In the genomic region with DNA sequence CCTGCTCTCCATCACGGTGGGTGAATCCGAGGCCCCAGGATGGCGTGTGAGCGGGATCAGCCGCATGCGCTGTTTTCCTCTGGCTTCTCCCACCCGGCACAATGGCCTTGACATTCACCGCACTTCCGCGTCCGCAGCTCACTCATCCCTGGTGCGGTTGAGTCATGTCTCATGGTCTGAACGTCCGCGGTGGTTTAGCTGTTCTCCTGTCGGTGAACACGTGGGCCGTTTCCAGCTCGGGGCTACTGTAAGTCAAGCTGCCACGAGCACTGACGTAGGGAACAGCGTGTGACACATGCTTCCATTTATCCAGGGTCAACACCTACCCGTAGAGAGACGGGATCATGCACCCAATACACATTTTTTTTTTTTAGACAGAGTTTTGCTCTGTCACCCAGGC, we compare ENCODE assay signal across 27 cellular contexts. TPM values are rescaled to one million over a fixed set of nuclear protein-coding genes. Genes with fewer than 3 reads are reported as not detected.
DNase-seq lines count a peak whose midpoint lies in the region; ATAC-seq and TF ChIP-seq lines count a peak whose summit lies in the region.
"Had no signal": no experiment of that assay in that cellular context is flagged by ENCODE, and none has a peak within 500 bp of the region (broad histone marks: within the 10 kb centered on the region; RNA-seq: fewer than 3 reads in every experiment).

No MANE protein-coding gene starts in this region.

- POLR2A ChIA-PET in WTC11 (lab: Charles Lee), result no interaction called here

- H3K27me3 Mint-ChIP-seq in WTC11 (ENCODE audit: low read depth), result no peaks in the 10 kb centered on the region; the same call in 1 of the 2 replicates

- H3K27ac Mint-ChIP-seq in WTC11, result peak overlapping the region; percentile 70
- H3K27ac Mint-ChIP-seq: activated naive CD4-positive, alpha-beta T cell treated with anti-CD3 and anti-CD28 coated beads for 36 hours; activated T-cell treated with anti-CD3 and anti-CD28 coated beads, Interleukin-2, amount 50 U/mL, for 72 hours; HFFc6 had no signal

- ATAC-seq in WTC11 (no peak), HG03571 (IDR thresholded peaks at IDR 0.05; ENCODE audit: unreplicated experiment) (no peak)
- ATAC-seq: activated T-cell treated with anti-CD3 and anti-CD28 coated beads, Interleukin-2, amount 50 U/mL, for 72 hours; foreskin keratinocyte; psoas muscle had no signal

- DNase-seq in COLO668 (lab: John Stamatoyannopoulos, UW; ENCODE audit: unreplicated experiment) (peak; percentile 10), HFF-Myc (ENCODE audit: extremely low read depth, low read depth) (peak; percentile 15), WTC11 (ENCODE audit: low spot score) (no peak), kidney tubule cell (ENCODE audit: low spot score) (peak; percentile 92), Ammon's horn (ENCODE audit: low spot score) (no peak), NCI-H1417 treated with DMSO at 0.1 percent for 48 hours (lab: John Stamatoyannopoulos, UW) (no peak), SKM-1 (lab: John Stamatoyannopoulos, UW; ENCODE audit: unreplicated experiment) (no peak)
- DNase-seq: ACHN; activated CD4-positive, alpha-beta T cell treated with anti-CD3 and anti-CD28 coated beads for 1 hour; activated CD8-positive, alpha-beta memory T cell treated with anti-CD3 and anti-CD28 coated beads for 24 hours; activated naive CD4-positive, alpha-beta T cell treated with anti-CD3 and anti-CD28 coated beads for 36 hours; activated T-cell treated with anti-CD3 and anti-CD28 coated beads, Interleukin-2, amount 50 U/mL, for 72 hours; C1 segment of cervical spinal cord; central memory CD4-positive, alpha-beta T cell; foreskin keratinocyte; HFFc6; Kasumi-1; NCI-H1092 treated with DMSO at 0.1 percent for 48 hours; NCI-H524 treated with DMSO at 0.1 percent for 48 hours; substantia nigra; SW 1271 had no signal

- CTCF ChIA-PET in WTC11 (lab: Charles Lee), result no interaction called here

- H3K4me1 Mint-ChIP-seq in WTC11, result no peaks in the 10 kb centered on the region

- H3K9me3 Mint-ChIP-seq in WTC11, result no peaks in the 10 kb centered on the region
- H3K9me3 Mint-ChIP-seq: activated naive CD4-positive, alpha-beta T cell treated with anti-CD3 and anti-CD28 coated beads for 36 hours; activated T-cell treated with anti-CD3 and anti-CD28 coated beads, Interleukin-2, amount 50 U/mL, for 72 hours; HFFc6 had no signal

- no peak overlapping the region for H3K4me3 ChIP-seq in HFF-Myc (replicated peaks; ENCODE audit: low read depth, low read length)
- H3K4me3 ChIP-seq: hepatocyte, psoas muscle had no signal

- H3K36me3 Mint-ChIP-seq in WTC11, result no peaks in the 10 kb centered on the region

- no peak overlapping the region for H3K4me3 Mint-ChIP-seq in WTC11
- H3K4me3 Mint-ChIP-seq: activated naive CD4-positive, alpha-beta T cell treated with anti-CD3 and anti-CD28 coated beads for 36 hours; activated T-cell treated with anti-CD3 and anti-CD28 coated beads, Interleukin-2, amount 50 U/mL, for 72 hours; HFFc6 had no signal

- TF ChIP-seq CTCF in HFF-Myc (IDR thresholded peaks at IDR 0.05; ENCODE audit: low read depth, low read length, missing control alignments), result no peak
- TF ChIP-seq CTCF in WTC11 (IDR thresholded peaks at IDR 0.05), result no peak

TF ChIP-seq in WTC11, 78 proteins besides CTCF, POLR2A, EP300 and RAD21:
- TF ChIP-seq GABPB1 (CRISPR knock-in tag; IDR thresholded peaks at IDR 0.05), result peak; percentile 68; the same call in 1 of the 2 replicates
- TF ChIP-seq NR3C1 (CRISPR knock-in tag; conservative IDR thresholded peaks at IDR 0.05; ENCODE audit: low read depth), result no peak
- TF ChIP-seq, protein P1, sequence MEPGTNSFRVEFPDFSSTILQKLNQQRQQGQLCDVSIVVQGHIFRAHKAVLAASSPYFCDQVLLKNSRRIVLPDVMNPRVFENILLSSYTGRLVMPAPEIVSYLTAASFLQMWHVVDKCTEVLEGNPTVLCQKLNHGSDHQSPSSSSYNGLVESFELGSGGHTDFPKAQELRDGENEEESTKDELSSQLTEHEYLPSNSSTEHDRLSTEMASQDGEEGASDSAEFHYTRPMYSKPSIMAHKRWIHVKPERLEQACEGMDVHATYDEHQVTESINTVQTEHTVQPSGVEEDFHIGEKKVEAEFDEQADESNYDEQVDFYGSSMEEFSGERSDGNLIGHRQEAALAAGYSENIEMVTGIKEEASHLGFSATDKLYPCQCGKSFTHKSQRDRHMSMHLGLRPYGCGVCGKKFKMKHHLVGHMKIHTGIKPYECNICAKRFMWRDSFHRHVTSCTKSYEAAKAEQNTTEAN (CRISPR knock-in tag; IDR thresholded peaks at IDR 0.05), result no peak
- TF ChIP-seq, protein P2, sequence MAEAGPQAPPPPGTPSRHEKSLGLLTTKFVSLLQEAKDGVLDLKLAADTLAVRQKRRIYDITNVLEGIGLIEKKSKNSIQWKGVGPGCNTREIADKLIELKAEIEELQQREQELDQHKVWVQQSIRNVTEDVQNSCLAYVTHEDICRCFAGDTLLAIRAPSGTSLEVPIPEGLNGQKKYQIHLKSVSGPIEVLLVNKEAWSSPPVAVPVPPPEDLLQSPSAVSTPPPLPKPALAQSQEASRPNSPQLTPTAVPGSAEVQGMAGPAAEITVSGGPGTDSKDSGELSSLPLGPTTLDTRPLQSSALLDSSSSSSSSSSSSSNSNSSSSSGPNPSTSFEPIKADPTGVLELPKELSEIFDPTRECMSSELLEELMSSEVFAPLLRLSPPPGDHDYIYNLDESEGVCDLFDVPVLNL (CRISPR knock-in tag; IDR thresholded peaks at IDR 0.05; ENCODE audit: borderline replicate concordance, low read depth), result no peak
- no peak for TF ChIP-seq RORB (CRISPR knock-in tag; IDR thresholded peaks at IDR 0.05)

RNA-seq across cellular contexts. Expression of a gene that starts 15.3 kb away (rescaled TPM):
- 38.0 to 46.9 TPM (median 46.4 TPM) in 3 replicates for total RNA-seq in WTC11 (2021)
- total RNA-seq: foreskin keratinocyte had no signal

RNA-seq across cellular contexts. Expression of a gene that starts 41.6 kb away (rescaled TPM):
- 0.13 to 0.16 TPM in 2 of 3 replicates, not detected in the other for total RNA-seq in WTC11 (2021)
- total RNA-seq: activated naive CD4-positive, alpha-beta T cell treated with anti-CD3 and anti-CD28 coated beads for 36 hours; activated T-cell treated with anti-CD3 and anti-CD28 coated beads, Interleukin-2, amount 50 U/mL, for 72 hours; foreskin keratinocyte; hepatocyte; HFFc6; liver; psoas muscle; skeletal muscle tissue; urinary bladder had no signal

Comparison
In these comparisons a context has a peak if more than half of its experiments do, and no peak if none do; other contexts are left out.
1. DNase-seq: peak in COLO668 (single experiment), HFF-Myc (single experiment) and kidney tubule cell (single experiment); none in WTC11 (single experiment), Ammon's horn (single experiment), NCI-H1417 treated with DMSO at 0.1 percent for 48 hours (single experiment) and SKM-1 (single experiment).